In the genomic region with DNA sequence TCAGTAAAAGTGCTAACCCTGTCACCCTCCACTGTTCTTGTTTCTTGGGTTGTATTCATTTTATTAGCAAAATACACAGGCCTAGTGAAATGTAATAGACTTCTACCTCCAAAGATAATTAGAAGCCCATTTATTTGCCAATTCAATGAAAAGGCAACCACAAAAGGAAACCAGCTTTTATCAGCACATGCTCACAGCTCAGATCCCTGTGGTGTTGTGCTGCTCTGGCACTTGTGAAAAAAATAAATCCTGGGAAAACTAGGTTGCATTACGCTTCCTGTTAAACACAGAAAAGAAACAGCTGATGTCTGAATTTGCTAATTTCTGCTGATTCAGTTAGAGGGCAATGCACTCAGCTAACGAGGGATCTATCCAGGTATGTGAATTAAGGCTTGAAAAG, we compare ENCODE assay signal across 17 cellular contexts.
"Had no signal": no experiment of that assay in that cellular context is flagged by ENCODE, and none has a peak within 500 bp of the region (broad histone marks: within the 10 kb centered on the region; RNA-seq: fewer than 3 reads in every experiment).

No MANE protein-coding gene starts in this region.

- H3K9me3 ChIP-seq: left ventricle myocardium inferior, thyroid gland had no signal

- H3K27ac ChIP-seq: cardiac muscle cell, left ventricle myocardium inferior, parathyroid adenoma, thyroid gland had no signal

- H3K36me3 ChIP-seq: cardiac muscle cell, left ventricle myocardium inferior, thyroid gland had no signal

- H3K4me1 ChIP-seq: left ventricle myocardium inferior, parathyroid adenoma, thyroid gland had no signal

- H3K9ac ChIP-seq: parathyroid adenoma had no signal

- H2AFZ ChIP-seq: parathyroid adenoma had no signal

- ATAC-seq: activated CD4-positive, alpha-beta T cell treated with anti-CD3 and anti-CD28 coated beads for 36 hours; activated T-cell treated with anti-CD3 and anti-CD28 coated beads, Interleukin-2, amount 50 U/mL, for 4 hours; stimulated activated naive B cell treated with anti-CD40 and anti-IgM and Interleukin-4, amounts not matched to agents 10 μg/mL and 1 μg/mL and 100 μg/mL, for 72 hours had no signal

- H3K4me3 ChIP-seq: cardiac muscle cell, left ventricle myocardium inferior, thyroid gland had no signal

- FAIRE-seq: colon, endometrium, kidney had no signal

- DNase-seq: activated CD4-positive, alpha-beta memory T cell treated with anti-CD3 and anti-CD28 coated beads, Interleukin-2, amount 10 ng/mL, durations not matched to agents 7 days and 5 days; activated CD4-positive, alpha-beta T cell treated with anti-CD3 and anti-CD28 coated beads for 36 hours; activated effector memory CD4-positive, alpha-beta T cell treated with Interleukin-2 at 50 U/mL for 16 hours; activated naive CD4-positive, alpha-beta T cell treated with anti-CD3 and anti-CD28 coated beads, Interleukin-2, amount 50 U/mL, for 16 hours; activated T-cell treated with anti-CD3 and anti-CD28 coated beads, Interleukin-2, amount 50 U/mL, for 4 hours; hippocampal formation; kidney; left ventricle myocardium inferior; naive B cell; stimulated activated CD4-positive, alpha-beta T cell treated with anti-CD3 and anti-CD28 coated beads, Interleukin-15, amount 100 ng/mL, for 24 hours; stimulated activated CD4-positive, alpha-beta T cell treated with anti-CD3 and anti-CD28 coated beads, Interleukin-4, amount 100 ng/mL, for 1 hour; stimulated activated naive B cell treated with anti-CD40 and anti-IgM and Interleukin-4, amounts not matched to agents 10 μg/mL and 1 μg/mL and 100 μg/mL, for 72 hours; thyroid gland had no signal

- H3K27me3 ChIP-seq: cardiac muscle cell, thyroid gland had no signal
